Comparison of ENCODE assay signal across 20 cellular contexts in the genomic region with DNA sequence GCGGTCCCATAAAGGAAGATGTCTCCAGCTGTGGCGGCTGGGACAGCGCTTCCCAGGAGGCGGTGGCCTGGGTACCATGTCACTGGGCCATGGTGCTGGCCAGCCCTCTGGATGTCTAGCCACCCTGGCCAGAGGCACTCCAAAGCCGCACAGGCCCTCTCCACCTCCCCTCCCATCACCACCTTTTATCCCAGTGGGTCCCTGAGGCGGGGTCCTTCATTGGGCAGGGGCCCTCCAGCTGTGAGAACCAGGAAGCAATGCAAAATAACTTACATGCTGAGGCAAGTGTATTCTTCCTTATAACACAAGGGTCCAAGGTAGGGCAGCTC. TPM values are rescaled to one million over a fixed set of nuclear protein-coding genes. Genes with fewer than 3 reads are reported as not detected.
A peak's percentile ranks its signal among the peaks of the same experiment; 100 is the strongest.
DNase-seq lines count a peak whose midpoint lies in the region; ATAC-seq and TF ChIP-seq lines count a peak whose summit lies in the region.
"Had no signal": no experiment of that assay in that cellular context is flagged by ENCODE, and none has a peak within 500 bp of the region (broad histone marks: within the 10 kb centered on the region; RNA-seq: fewer than 3 reads in every experiment).

No MANE protein-coding gene starts in this region.

- no peaks in the 10 kb centered on the region for H3F3A ChIP-seq in PC-9 (ENCODE audit: insufficient read depth, low read depth)

- H3K4me3 ChIP-seq in neuronal stem cell (ENCODE audit: low read length in 2 of 2) (no peak overlapping the region), tibial nerve (no peak overlapping the region), PC-9 (no peak overlapping the region), thyroid gland (replicated peaks in 1 of 3) (no peak overlapping the region)
- H3K4me3 ChIP-seq: GM23248, SK-N-MC had no signal

- H3K4me2 ChIP-seq in neuronal stem cell (ENCODE audit: insufficient read depth, low read length, poor library complexity, severe bottlenecking) = no peak overlapping the region
- H3K4me2 ChIP-seq in PC-9 = no peak overlapping the region

- POLR2A ChIA-PET in PC-9 (lab: Charles Lee; ENCODE audit: unreplicated experiment) = no interaction called here

- no TSS peak for BruUV-seq in PC-9 (replicated peaks; lab: Mats Ljungman, UMichigan)

- no peak overlapping the region for H2AK5ac ChIP-seq in neuronal stem cell (ENCODE audit: low read depth, low read length)

- peak overlapping the region; percentile 35 for H2BK15ac ChIP-seq in neuronal stem cell (ENCODE audit: low read length)

- H2BK120ac ChIP-seq in neuronal stem cell (ENCODE audit: low read depth, low read length) = no peak overlapping the region

- H3K14ac ChIP-seq in neuronal stem cell (ENCODE audit: low read length) = no peak overlapping the region

- H3K9me2 ChIP-seq in PC-9 (ENCODE audit: insufficient read depth) = no peaks in the 10 kb centered on the region

- H2BK12ac ChIP-seq in neuronal stem cell (ENCODE audit: low read length) = no peak overlapping the region

- no peak overlapping the region for H4K8ac ChIP-seq in neuronal stem cell (ENCODE audit: low read depth, low read length)

- TF ChIP-seq CTCF in tibial nerve (IDR thresholded peaks at IDR 0.05) (no peak), PC-9 (conservative IDR thresholded peaks at IDR 0.05) (no peak), thyroid gland (IDR thresholded peaks at IDR 0.05) (no peak)

- H3K9ac ChIP-seq in neuronal stem cell (ENCODE audit: low read depth, low read length, poor library complexity) = no peak overlapping the region
- H3K9ac ChIP-seq: GM23248 had no signal

- TF ChIP-seq POLR2A in tibial nerve (IDR thresholded peaks at IDR 0.05) = no peak
- no peak for TF ChIP-seq POLR2A in thyroid gland (IDR thresholded peaks at IDR 0.05)

- no peak overlapping the region for H2AFZ ChIP-seq in neuronal stem cell (ENCODE audit: low read length)
- no peak overlapping the region for H2AFZ ChIP-seq in PC-9
- H2AFZ ChIP-seq: GM23248 had no signal

- TF ChIP-seq EP300 in tibial nerve (IDR thresholded peaks at IDR 0.05) = no peak

- no peaks in the 10 kb centered on the region for H3K36me3 ChIP-seq in neuronal stem cell (replicated peaks in 1 of 2; ENCODE audit: control insufficient read depth in 2 of 2, insufficient read depth in 2 of 2, low read length in 2 of 2)
- no peaks in the 10 kb centered on the region for H3K36me3 ChIP-seq in tibial nerve
- H3K36me3 ChIP-seq in PC-9 (ENCODE audit: low read depth) = no peaks in the 10 kb centered on the region
- H3K36me3 ChIP-seq in thyroid gland = no peaks in the 10 kb centered on the region

- H3K4me1 ChIP-seq in neuronal stem cell (ENCODE audit: control insufficient read depth in 2 of 2, insufficient read depth in 1 of 2, low read depth in 1 of 2, low read length in 2 of 2) (peaks cover 23 to 36% of the 10 kb centered on the region in 2 donors), tibial nerve (peaks cover 0 to 46% (median 27%) of the 10 kb centered on the region in 4 donors), PC-9 (replicated peaks; ENCODE audit: insufficient read depth) (no peaks in the 10 kb centered on the region), thyroid gland (no peaks in the 10 kb centered on the region)

- peak overlapping the region; percentile 98 for H3K27ac ChIP-seq in cingulate gyrus (ENCODE audit: low read depth, low read length)
- H3K27ac ChIP-seq in neuronal stem cell (replicated peaks; ENCODE audit: low read length) = no peak overlapping the region
- H3K27ac ChIP-seq in tibial nerve = peak overlapping the region in 3 of 4 donors; percentile 34 to 96 (median 89)
- H3K27ac ChIP-seq in PC-9 = no peak overlapping the region
- no peak overlapping the region for H3K27ac ChIP-seq in thyroid gland
- H3K27ac ChIP-seq: C4-2B, GM23248, SK-N-MC had no signal

- no peak overlapping the region for H3K4ac ChIP-seq in neuronal stem cell (ENCODE audit: low read length)

- no peak overlapping the region for H3K23ac ChIP-seq in neuronal stem cell (ENCODE audit: low read depth, low read length, poor library complexity)

- H3K9me3 ChIP-seq in neuronal stem cell (replicated peaks in 1 of 2; ENCODE audit: control insufficient read depth in 2 of 2, insufficient read depth in 1 of 2, low read depth in 1 of 2, low read length in 2 of 2) (no peaks in the 10 kb centered on the region), tibial nerve (no peaks in the 10 kb centered on the region), PC-9 (ENCODE audit: insufficient read depth, low read depth) (no peaks in the 10 kb centered on the region), thyroid gland (no peaks in the 10 kb centered on the region)

- H4K20me1 ChIP-seq in PC-9 (ENCODE audit: insufficient read depth) = no peaks in the 10 kb centered on the region

- H3K18ac ChIP-seq in neuronal stem cell (ENCODE audit: low read length) = peak overlapping the region; percentile 21

- intact Hi-C loops in Right ventricle myocardium inferior (cut with DNase I) = no loop called here
- intact Hi-C loops in Right ventricle myocardium superior (cut with DNase I) = no loop called here
- intact Hi-C loops in PC-9 (cut with micrococcal nuclease; ENCODE audit: unreplicated experiment) = no loop called here
- intact Hi-C loops in thyroid gland (cut with DNase I) = no loop called here

- H3K27me3 ChIP-seq in neuronal stem cell (ENCODE audit: control insufficient read depth in 3 of 3, insufficient read depth in 3 of 3, low read depth in 1 of 3, low read length in 3 of 3) = peaks cover 0 to 14% (median 12%) of the 10 kb centered on the region in 3 experiments
- H3K27me3 ChIP-seq in tibial nerve = no peaks in the 10 kb centered on the region
- H3K27me3 ChIP-seq in PC-9 (ENCODE audit: insufficient read depth, low read depth) = peaks cover 25% of the 10 kb centered on the region
- no peaks in the 10 kb centered on the region for H3K27me3 ChIP-seq in thyroid gland

- no CpG with 5 or more reads among the region's 6 CpGs for WGBS in neuronal stem cell (ENCODE audit: extremely low coverage in 2 of 2, insufficient read length in 2 of 2, insufficient replicate concordance in 1 of 2), 2 donors
- 79 to 94% methylated on average over 6 of the region's 6 CpGs for WGBS in tibial nerve, 2 donors
- 80 to 81% methylated on average over 2 to 6 of the region's 6 CpGs for WGBS in thyroid gland, 2 donors

- H3K79me1 ChIP-seq in neuronal stem cell (ENCODE audit: low read depth, low read length) = no peaks in the 10 kb centered on the region

- no peak for ATAC-seq in Right ventricle myocardium inferior
- ATAC-seq in Right ventricle myocardium superior (ENCODE audit: poor library complexity) = no peak

- H4K91ac ChIP-seq in neuronal stem cell (ENCODE audit: low read depth, low read length, poor library complexity) = no peak overlapping the region

- H3K79me2 ChIP-seq in PC-9 (ENCODE audit: low read depth) = no peaks in the 10 kb centered on the region

- no peak overlapping the region for H2BK5ac ChIP-seq in neuronal stem cell (ENCODE audit: low read length)

- CTCF ChIA-PET in PC-9 (lab: Charles Lee) = no interaction called here

- DNase-seq in Right ventricle myocardium inferior (ENCODE audit: missing footprints) (peak; percentile 28), Right ventricle myocardium superior (no peak), neuronal stem cell (ENCODE audit: low spot score) (no peak), tibial nerve (ENCODE audit: low spot score in 2 of 2) (no peak), PC-9 (no peak), thyroid gland (no peak), NCI-H187 treated with DMSO at 0.1 percent for 48 hours (lab: John Stamatoyannopoulos, UW) (no peak)
- DNase-seq: 8988T; GDM1; MM.1S; NCI-H1048; NCI-H1417 treated with DMSO at 0.1 percent for 48 hours; NCI-H187; NCI-H510A treated with DMSO at 0.1 percent for 48 hours; NCI-H774; NK-92 treated with Interleukin-12 subunit alpha and Interleukin-12 subunit beta, amount 100 ng/mL, for 24 hours had no signal

RNA-seq across cellular contexts. Expression of gene RAB11FIP4, which starts 23.1 kb away (rescaled TPM):
- 13.6 TPM for total RNA-seq in Right ventricle myocardium inferior
- total RNA-seq in Right ventricle myocardium superior = 12.0 TPM
- 10.1 TPM for polyA plus RNA-seq in neuronal stem cell (2013, experiment 1 of 2)
- 10.1 TPM for polyA plus RNA-seq in neuronal stem cell (2013, experiment 2 of 2)
- 1 to 10 TPM; 2.7 to 6.9 (median 4.1) TPM for total RNA-seq in tibial nerve
- 22.9 and 28.6 TPM in 2 replicates for total RNA-seq in PC-9 (2021)
- 10 to 100 TPM; 21.1 to 44.5 (median 24.9) TPM for total RNA-seq in thyroid gland

Comparison
In these comparisons a context has a peak if more than half of its experiments do, and no peak if none do; other contexts are left out.
1. H3K27ac ChIP-seq: peak in cingulate gyrus (single experiment) and tibial nerve (3 of 4); none in neuronal stem cell (single experiment), PC-9 (single experiment) and thyroid gland (0 of 3).